16 cellular contexts compared by ENCODE assay signal in the genomic region with DNA sequence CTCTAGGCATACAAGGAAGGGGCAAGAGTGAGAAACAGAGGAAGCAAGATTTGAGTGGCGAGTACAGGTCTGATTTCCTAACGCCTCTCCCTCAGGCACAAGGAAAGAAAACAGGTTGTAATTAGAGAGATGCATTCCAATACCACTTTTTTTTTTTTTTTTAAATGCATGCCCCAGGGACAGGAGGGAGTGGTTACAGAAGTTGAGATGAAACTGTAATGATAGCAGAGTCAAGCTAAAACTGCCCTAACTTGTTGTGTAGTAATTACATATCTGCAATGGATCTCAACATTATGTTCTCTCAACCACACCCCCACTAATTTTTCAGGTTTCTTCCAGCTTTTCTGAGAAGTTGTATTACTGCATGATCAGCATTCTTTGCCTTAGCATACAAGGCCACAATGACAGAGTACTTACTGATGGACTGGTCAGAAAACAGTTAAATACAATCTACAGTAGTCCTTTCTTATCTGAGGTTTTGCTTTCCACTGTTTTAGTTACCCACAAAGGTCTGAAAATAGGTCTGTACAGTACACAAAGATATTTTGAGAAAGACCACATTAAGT. TPM values are rescaled to one million over a fixed set of nuclear protein-coding genes. Genes with fewer than 3 reads are reported as not detected.
DNase-seq lines count a peak whose midpoint lies in the region; ATAC-seq and TF ChIP-seq lines count a peak whose summit lies in the region.
"Had no signal": no experiment of that assay in that cellular context is flagged by ENCODE, and none has a peak within 500 bp of the region (broad histone marks: within the 10 kb centered on the region; RNA-seq: fewer than 3 reads in every experiment).

No MANE protein-coding gene starts in this region.

- peaks cover 33% of the 10 kb centered on the region for H4K20me1 ChIP-seq in osteoblast (ENCODE audit: insufficient read depth, low read length)

- H3K9me3 Mint-ChIP-seq in CD4-positive, alpha-beta memory T cell: no peaks in the 10 kb centered on the region
- no peaks in the 10 kb centered on the region for H3K9me3 Mint-ChIP-seq in activated CD8-positive, alpha-beta T cell treated with anti-CD3 and anti-CD28 coated beads for 36 hours

- DNase-seq in CD4-positive, alpha-beta memory T cell: no peak
- DNase-seq in activated CD8-positive, alpha-beta T cell treated with anti-CD3 and anti-CD28 coated beads for 36 hours: no peak
- DNase-seq in esophagus squamous epithelium (lab: John Stamatoyannopoulos, UW) (no peak), osteoblast (ENCODE audit: insufficient read length, low spot score, missing footprints) (no peak)
- no peak for DNase-seq in NK-92 treated with Interleukin-12 subunit alpha and Interleukin-12 subunit beta, amount 100 ng/mL, for 24 hours (lab: John Stamatoyannopoulos, UW)
- DNase-seq in stimulated activated CD4-positive, alpha-beta T cell treated with anti-CD3 and anti-CD28 coated beads, Interleukin-12 subunit alpha, Interleukin-12 subunit beta, amount 100 ng/mL, for 4 hours: no peak
- DNase-seq: kidney glomerular epithelial cell; NCI-H1436; NCI-H510A treated with DMSO at 0.1 percent for 48 hours; stimulated activated CD4-positive, alpha-beta T cell treated with anti-CD3 and anti-CD28 coated beads, Interleukin-15, amount 100 ng/mL, for 24 hours; SW 1271 had no signal

- H3K27me3 Mint-ChIP-seq in CD4-positive, alpha-beta memory T cell: no peaks in the 10 kb centered on the region
- no peaks in the 10 kb centered on the region for H3K27me3 Mint-ChIP-seq in activated CD8-positive, alpha-beta T cell treated with anti-CD3 and anti-CD28 coated beads for 36 hours

- H3K4me1 Mint-ChIP-seq in CD4-positive, alpha-beta memory T cell: peaks cover 57 to 82% (median 69%) of the 10 kb centered on the region in 4 donors
- H3K4me1 Mint-ChIP-seq in activated CD8-positive, alpha-beta T cell treated with anti-CD3 and anti-CD28 coated beads for 36 hours (ENCODE audit: low read depth): peaks cover 61% of the 10 kb centered on the region

- intact Hi-C loops in CD4-positive, alpha-beta memory T cell (cut with micrococcal nuclease): no loop called here
- intact Hi-C loops in activated CD8-positive, alpha-beta T cell treated with anti-CD3 and anti-CD28 coated beads for 36 hours (cut with micrococcal nuclease): no loop called here
- intact Hi-C loops in esophagus squamous epithelium (cut with DNase I): no loop called here

- H3K36me3 Mint-ChIP-seq in CD4-positive, alpha-beta memory T cell: peaks cover 46 to 73% of the 10 kb centered on the region in 2 donors
- peaks cover 78% of the 10 kb centered on the region for H3K36me3 Mint-ChIP-seq in activated CD8-positive, alpha-beta T cell treated with anti-CD3 and anti-CD28 coated beads for 36 hours (ENCODE audit: low read depth)

- no peak for TF ChIP-seq CTCF in 22Rv1 (IDR thresholded peaks at IDR 0.05)
- TF ChIP-seq CTCF in activated CD8-positive, alpha-beta T cell treated with anti-CD3 and anti-CD28 coated beads for 36 hours (IDR thresholded peaks at IDR 0.05): no peak
- no peak for TF ChIP-seq CTCF in esophagus squamous epithelium (IDR thresholded peaks at IDR 0.05)
- TF ChIP-seq CTCF in osteoblast (IDR thresholded peaks at IDR 0.05; ENCODE audit: extremely low read depth, low read depth, low read length): no peak

- H3K27ac Mint-ChIP-seq in CD4-positive, alpha-beta memory T cell: peak overlapping the region in 6 of 7 donors; percentile 53 to 91 (median 76)
- H3K27ac Mint-ChIP-seq in activated CD8-positive, alpha-beta T cell treated with anti-CD3 and anti-CD28 coated beads for 36 hours: peak overlapping the region; percentile 37

- CTCF ChIA-PET in CD4-positive, alpha-beta memory T cell (lab: Charles Lee; ENCODE audit: partially characterized antibody): interaction anchor here (1.5 kb wide), 1 partner anchor 22 kb away, joined by 6 read pairs; no protein-coding TSS in a partner anchor
- CTCF ChIA-PET in activated CD8-positive, alpha-beta T cell treated with anti-CD3 and anti-CD28 coated beads for 36 hours (lab: Charles Lee): interaction anchor here (1.5 to 10.9 kb wide), 3 partner anchors 22 to 43 kb away, joined by 4 to 99 read pairs (median 33); no protein-coding TSS in a partner anchor

- 31 to 38% methylated on average over 2 of the region's 2 CpGs for WGBS in esophagus squamous epithelium, 2 donors

- peak overlapping the region in 6 of 8 donors; percentile 31 to 96 (median 39) for H3K4me3 Mint-ChIP-seq in CD4-positive, alpha-beta memory T cell
- no peak overlapping the region for H3K4me3 Mint-ChIP-seq in activated CD8-positive, alpha-beta T cell treated with anti-CD3 and anti-CD28 coated beads for 36 hours

- TF ChIP-seq POLR2A in esophagus squamous epithelium (IDR thresholded peaks at IDR 0.05): no peak

- H3K36me3 ChIP-seq in CD4-positive, alpha-beta memory T cell (ENCODE audit: insufficient read depth, low read length): peaks cover 39% of the 10 kb centered on the region
- H3K36me3 ChIP-seq in esophagus squamous epithelium (peaks cover 7 to 85% (median 31%) of the 10 kb centered on the region in 3 donors), osteoblast (ENCODE audit: insufficient read depth, low read length) (peaks cover 73% of the 10 kb centered on the region)

- POLR2A ChIA-PET in CD4-positive, alpha-beta memory T cell (lab: Charles Lee; ENCODE audit: partially characterized antibody): interaction anchor here (1.0 kb wide), 1 partner anchor 37 kb away, joined by 4 read pairs; no protein-coding TSS in a partner anchor
- POLR2A ChIA-PET in activated CD8-positive, alpha-beta T cell treated with anti-CD3 and anti-CD28 coated beads for 36 hours (lab: Charles Lee): interaction anchor here (0.8 to 1.0 kb wide), 2 partner anchors 10 to 19 kb away, joined by 3 read pairs; no protein-coding TSS in a partner anchor

- ATAC-seq in activated CD8-positive, alpha-beta T cell treated with anti-CD3 and anti-CD28 coated beads for 36 hours: no peak
- ATAC-seq in GM21381 (IDR thresholded peaks at IDR 0.05; ENCODE audit: unreplicated experiment): no peak

- H3K27me3 ChIP-seq in CD4-positive, alpha-beta memory T cell (ENCODE audit: insufficient read depth, low read length): no peaks in the 10 kb centered on the region
- H3K27me3 ChIP-seq in esophagus squamous epithelium: no peaks in the 10 kb centered on the region
- H3K27me3 ChIP-seq in osteoblast (ENCODE audit: insufficient read depth, low read length): no peaks in the 10 kb centered on the region
- H3K27me3 ChIP-seq: BLaER1 treated with 17β-estradiol and CSF1 and Interleukin-3, amounts not matched to agents 10 nM and 100 nM had no signal

- no peaks in the 10 kb centered on the region for H3K9me3 ChIP-seq in CD4-positive, alpha-beta memory T cell (ENCODE audit: control insufficient read depth in 1 of 2, low read length in 2 of 2)
- H3K9me3 ChIP-seq in esophagus squamous epithelium (no peaks in the 10 kb centered on the region), osteoblast (ENCODE audit: low read depth, low read length) (no peaks in the 10 kb centered on the region)
- H3K9me3 ChIP-seq: BLaER1 treated with 17β-estradiol and CSF1 and Interleukin-3, amounts not matched to agents 10 nM and 100 nM; thoracic aorta had no signal

- peaks cover 72% of the 10 kb centered on the region for H3K4me1 ChIP-seq in CD4-positive, alpha-beta memory T cell (ENCODE audit: insufficient read depth, low read length)
- H3K4me1 ChIP-seq in esophagus squamous epithelium: peaks cover 16 to 60% (median 23%) of the 10 kb centered on the region in 3 donors
- peaks cover 21% of the 10 kb centered on the region for H3K4me1 ChIP-seq in osteoblast (ENCODE audit: insufficient read depth, low read length)

- no peak overlapping the region for H3K4me2 ChIP-seq in osteoblast (ENCODE audit: insufficient read depth, low read length)

- H3K27ac ChIP-seq in 22Rv1: peak overlapping the region; percentile 52
- H3K27ac ChIP-seq in CD4-positive, alpha-beta memory T cell (ENCODE audit: low read depth, low read length): peak overlapping the region; percentile 6
- peak overlapping the region; percentile 40 to 75 (median 62) for H3K27ac ChIP-seq in esophagus squamous epithelium
- no peak overlapping the region for H3K27ac ChIP-seq in osteoblast (ENCODE audit: low read depth, low read length)
- H3K27ac ChIP-seq: BLaER1 treated with 17β-estradiol and CSF1 and Interleukin-3, amounts not matched to agents 10 nM and 100 nM; thoracic aorta had no signal

- no peak overlapping the region for H3K4me3 ChIP-seq in CD4-positive, alpha-beta memory T cell (ENCODE audit: low read length in 2 of 2)
- H3K4me3 ChIP-seq in esophagus squamous epithelium (no peak overlapping the region), osteoblast (ENCODE audit: insufficient read depth, low read length) (no peak overlapping the region)
- H3K4me3 ChIP-seq: BLaER1 treated with 17β-estradiol and CSF1 and Interleukin-3, amounts not matched to agents 10 nM and 100 nM; thoracic aorta had no signal

- H2AFZ ChIP-seq in osteoblast (ENCODE audit: low read length): no peak overlapping the region

- H3K79me2 ChIP-seq in osteoblast (ENCODE audit: insufficient read depth, low read length): peaks cover 65% of the 10 kb centered on the region

RNA-seq across cellular contexts. Expression of a gene that starts 5.5 kb away (rescaled TPM):
- total RNA-seq in CD4-positive, alpha-beta memory T cell: 10 to 100 TPM; 30.5 to 31.8 TPM
- 10 to 100 TPM in 1 of 2 donors, 1 to 10 TPM in 1; 7.3 to 11.2 TPM for polyA plus RNA-seq in CD4-positive, alpha-beta memory T cell
- total RNA-seq in activated CD8-positive, alpha-beta T cell treated with anti-CD3 and anti-CD28 coated beads for 36 hours: 10 to 100 TPM; 47.7 to 47.9 TPM
- total RNA-seq in esophagus squamous epithelium (10 to 100 TPM; 25.0 to 31.4 (median 27.3) TPM), osteoblast (13.0 and 14.8 TPM in 2 replicates)

RNA-seq across cellular contexts. Expression of a gene that starts 33.1 kb away (rescaled TPM):
- total RNA-seq in CD4-positive, alpha-beta memory T cell: not detected
- not detected for polyA plus RNA-seq in CD4-positive, alpha-beta memory T cell
- total RNA-seq in activated CD8-positive, alpha-beta T cell treated with anti-CD3 and anti-CD28 coated beads for 36 hours: not detected
- total RNA-seq in esophagus squamous epithelium (not detected), osteoblast (not detected in 2 replicates)
- total RNA-seq: endothelial cell of umbilical vein, thoracic aorta had no signal
- polyA plus RNA-seq: endothelial cell of umbilical vein had no signal
